Comparison of ENCODE assay signal across 20 cellular contexts in the genomic region with DNA sequence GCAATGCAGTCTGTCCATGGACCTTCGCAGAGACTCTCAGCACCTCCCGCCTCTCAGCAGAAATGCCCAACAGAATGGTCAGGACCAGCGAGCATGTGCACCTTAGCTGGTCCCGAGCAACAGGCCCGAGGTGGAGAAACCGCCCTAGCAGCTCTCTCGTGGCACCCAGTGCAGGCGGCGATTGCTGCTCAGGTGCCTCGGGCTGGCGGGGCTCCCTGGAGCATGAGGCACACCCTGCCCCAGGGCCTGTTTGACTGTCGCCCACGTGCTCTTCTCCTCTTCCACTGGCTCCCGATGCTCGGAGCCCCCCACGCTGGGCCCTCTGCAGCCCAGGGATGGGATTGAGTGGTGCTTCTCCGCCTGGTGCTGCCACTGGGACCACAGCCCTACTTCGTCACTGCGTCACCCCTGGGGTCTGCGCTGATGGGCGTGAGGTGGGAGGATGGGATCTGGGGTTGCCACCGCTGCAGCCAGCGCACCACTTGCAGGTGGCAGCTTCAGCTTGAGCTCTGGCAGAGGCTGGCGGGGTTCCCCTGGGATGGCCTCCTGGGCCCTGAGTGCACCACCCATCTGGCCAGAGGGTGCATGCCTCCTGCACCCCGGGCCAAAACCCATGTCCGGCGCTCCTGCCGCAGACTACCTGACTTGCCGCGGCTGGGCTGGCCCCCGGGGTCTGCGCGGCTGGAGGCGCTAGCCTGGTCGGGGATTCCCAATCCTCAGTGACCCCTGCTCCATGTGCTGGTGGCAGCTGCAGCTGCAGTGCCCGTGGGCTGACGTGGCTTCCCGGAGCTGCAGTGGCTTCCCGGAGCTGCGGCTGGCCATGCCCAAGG.
DNase-seq lines count a peak whose midpoint lies in the region; ATAC-seq and TF ChIP-seq lines count a peak whose summit lies in the region.
"Had no signal": no experiment of that assay in that cellular context is flagged by ENCODE, and none has a peak within 500 bp of the region (broad histone marks: within the 10 kb centered on the region; RNA-seq: fewer than 3 reads in every experiment).

No MANE protein-coding gene starts in this region.

- H3K4ac ChIP-seq in H9 (ENCODE audit: low read depth, low read length): no peak overlapping the region

- H3K27ac ChIP-seq in H9 (ENCODE audit: insufficient read length, low read depth, low read length) (no peak overlapping the region), right cardiac atrium (ENCODE audit: low read length) (no peak overlapping the region)
- H3K27ac ChIP-seq: heart left ventricle had no signal

- H4K8ac ChIP-seq in H9 (replicated peaks; ENCODE audit: insufficient read length, low read depth, low read length): no peak overlapping the region

- peaks cover 40 to 92% (median 77%) of the 10 kb centered on the region in 7 donors for H3K9me3 Mint-ChIP-seq in CD14-positive monocyte
- peaks cover 95 to 96% of the 10 kb centered on the region in 2 experiments for H3K9me3 Mint-ChIP-seq in H9

- H2AFZ ChIP-seq in H9 (ENCODE audit: low read length): no peak overlapping the region

- no peaks in the 10 kb centered on the region for H3K4me1 ChIP-seq in H9 (ENCODE audit: insufficient read depth, low read length)
- no peaks in the 10 kb centered on the region for H3K4me1 ChIP-seq in right cardiac atrium (ENCODE audit: control insufficient read depth, insufficient read depth, low read length)
- H3K4me1 ChIP-seq: heart left ventricle had no signal

- H3K4me2 ChIP-seq in H9 (ENCODE audit: insufficient read depth, insufficient read length, low read length): no peak overlapping the region

- no peak overlapping the region for H2AK5ac ChIP-seq in H9 (ENCODE audit: insufficient read length, low read length)

- H2BK12ac ChIP-seq in H9 (ENCODE audit: insufficient read length, low read depth, low read length): no peak overlapping the region

- ATAC-seq in right cardiac atrium: peak in 1 of 2 donors; percentile 62
- no peak for ATAC-seq in GM19397 (IDR thresholded peaks at IDR 0.05; ENCODE audit: unreplicated experiment)
- ATAC-seq: activated T-helper 17 cell treated with anti-CD3 and anti-CD28 coated beads, Interleukin-2, amount 50 U/mL, for 72 hours; natural killer cell treated with Interleukin-12 subunit alpha and Interleukin-12 subunit beta and Interleukin-15 and Interleukin-18, amount 100 ng/mL, for 72 hours had no signal

- H3K9me3 ChIP-seq in H9 (ENCODE audit: control insufficient read depth, low read depth, low read length) (peaks cover 32% of the 10 kb centered on the region), right cardiac atrium (ENCODE audit: control insufficient read depth, low read length) (no peaks in the 10 kb centered on the region)

- no peak overlapping the region for H2BK120ac ChIP-seq in H9 (ENCODE audit: low read depth, low read length, poor library complexity, severe bottlenecking)

- intact Hi-C loops in CD14-positive monocyte (cut with micrococcal nuclease): no loop called here
- intact Hi-C loops in right cardiac atrium (cut with DNase I): no loop called here
- intact Hi-C loops in posterior cingulate gyrus (cut with DNase I): no loop called here

- no peak overlapping the region for H2BK20ac ChIP-seq in H9 (ENCODE audit: low read depth, low read length, poor library complexity, severe bottlenecking)

- TF ChIP-seq CTCF in CD14-positive monocyte (IDR thresholded peaks at IDR 0.05) (no peak), H9 (conservative IDR thresholded peaks at IDR 0.05) (no peak), foreskin fibroblast (IDR thresholded peaks at IDR 0.05; ENCODE audit: low read depth, low read length) (no peak)

- H3K4me3 ChIP-seq in right cardiac atrium (ENCODE audit: low read length) (no peak overlapping the region), foreskin fibroblast (ENCODE audit: low read depth in 1 of 2, low read length in 2 of 2) (no peak overlapping the region)
- H3K4me3 ChIP-seq: heart left ventricle had no signal

- H3K27ac Mint-ChIP-seq in CD14-positive monocyte: no peak overlapping the region
- H3K27ac Mint-ChIP-seq in H9: no peak overlapping the region
- H3K27ac Mint-ChIP-seq: activated B cell treated with CpG ODN at 0.5 μM for 24 hours; activated T-helper 17 cell treated with anti-CD3 and anti-CD28 coated beads, Interleukin-2, amount 50 U/mL, for 72 hours; CD8-positive, alpha-beta memory T cell; memory B cell; natural killer cell treated with Interleukin-12 subunit alpha and Interleukin-12 subunit beta and Interleukin-15 and Interleukin-18, amount 100 ng/mL, for 72 hours; T-helper 2 cell treated with Interferon-gamma antibody and Interleukin-4, amounts not matched to agents 5 μg/mL and 100 μg/mL, for 36 hours; type B pancreatic cell had no signal

- H3K79me1 ChIP-seq in H9 (ENCODE audit: insufficient read depth, low read depth, low read length, poor library complexity, severe bottlenecking): no peaks in the 10 kb centered on the region

- H3K9ac ChIP-seq in H9 (ENCODE audit: extremely low read depth, insufficient read length, low read length): no peak overlapping the region

- no CpG with 5 or more reads among the region's 40 CpGs for WGBS in H9 (ENCODE audit: extremely low coverage, insufficient read length, low lambda C conversion rate)
- 93% methylated on average over 40 of the region's 40 CpGs for WGBS in right cardiac atrium

- H3K4me1 Mint-ChIP-seq in CD14-positive monocyte (no peaks in the 10 kb centered on the region), H9 (no peaks in the 10 kb centered on the region)
- H3K4me1 Mint-ChIP-seq: activated B cell treated with CpG ODN at 0.5 μM for 24 hours; activated T-helper 17 cell treated with anti-CD3 and anti-CD28 coated beads, Interleukin-2, amount 50 U/mL, for 72 hours; CD8-positive, alpha-beta memory T cell; memory B cell had no signal

- no peak overlapping the region for H2BK5ac ChIP-seq in H9 (ENCODE audit: insufficient read length, low read length)

- no peak overlapping the region for H4K91ac ChIP-seq in H9 (ENCODE audit: insufficient read length, low read depth, low read length)

- H3K14ac ChIP-seq in H9 (ENCODE audit: insufficient read depth, low read length): no peak overlapping the region

- peaks cover 0 to 2% (median 0%) of the 10 kb centered on the region in 3 donors for H3K27me3 Mint-ChIP-seq in CD14-positive monocyte (ENCODE audit: low read depth in 3 of 3)
- peaks cover 98% of the 10 kb centered on the region for H3K27me3 Mint-ChIP-seq in H9 (ENCODE audit: low read depth)
- H3K27me3 Mint-ChIP-seq: activated B cell treated with CpG ODN at 0.5 μM for 24 hours; activated T-helper 17 cell treated with anti-CD3 and anti-CD28 coated beads, Interleukin-2, amount 50 U/mL, for 72 hours; memory B cell; natural killer cell treated with Interleukin-12 subunit alpha and Interleukin-12 subunit beta and Interleukin-15 and Interleukin-18, amount 100 ng/mL, for 72 hours; type B pancreatic cell had no signal

- no peaks in the 10 kb centered on the region for H3K79me2 ChIP-seq in H9 (ENCODE audit: insufficient read depth, low read length)

- H3K18ac ChIP-seq in H9 (ENCODE audit: insufficient read length, low read depth, low read length): no peak overlapping the region

- H4K5ac ChIP-seq in H9 (ENCODE audit: insufficient read length, low read depth, low read length): no peak overlapping the region

- no peaks in the 10 kb centered on the region for H4K20me1 ChIP-seq in H9 (ENCODE audit: control insufficient read depth, insufficient read depth, insufficient read length)

- H3K23me2 ChIP-seq in H9 (ENCODE audit: insufficient read length, low read depth, low read length, poor library complexity, severe bottlenecking): no peaks in the 10 kb centered on the region

- H3T11ph ChIP-seq in H9 (ENCODE audit: low read length): no peak overlapping the region

- H3K27me3 ChIP-seq in H9 (ENCODE audit: insufficient read depth, low read length): peaks cover 16% of the 10 kb centered on the region; the same call in 1 of the 2 replicates
- no peaks in the 10 kb centered on the region for H3K27me3 ChIP-seq in right cardiac atrium (ENCODE audit: control insufficient read depth, insufficient read depth)
- H3K27me3 ChIP-seq: heart left ventricle had no signal

- H2BK15ac ChIP-seq in H9 (ENCODE audit: low read depth, low read length): no peak overlapping the region

- peak; percentile 52 for DNase-seq in CD14-positive monocyte (ENCODE audit: low spot score)
- peak; percentile 24 for DNase-seq in H9
- peak; percentile 5 to 49 (median 47) for DNase-seq in right cardiac atrium
- DNase-seq in posterior cingulate gyrus: peak in 6 of 10 donors; percentile 6 to 88 (median 52)
- DNase-seq in activated gamma-delta T cell (lab: John Stamatoyannopoulos, UW): no peak
- no peak for DNase-seq in foreskin fibroblast
- DNase-seq in ecto neural progenitor cell (ENCODE audit: low spot score): no peak
- DNase-seq: activated B cell treated with CpG ODN at 0.5 μM for 24 hours; DMS79 treated with DMSO at 0.1 percent for 48 hours; KBM-7; NCI-H1105 treated with DMSO at 0.1 percent for 48 hours; stimulated activated naive CD4-positive, alpha-beta T cell had no signal

- H3K36me3 Mint-ChIP-seq in CD14-positive monocyte (no peaks in the 10 kb centered on the region), H9 (ENCODE audit: insufficient read depth in 1 of 3, low read depth in 3 of 3) (peaks cover 22 to 43% (median 29%) of the 10 kb centered on the region in 3 experiments)

- H3K56ac ChIP-seq in H9 (ENCODE audit: insufficient read length, low read depth, low read length): no peak overlapping the region

- H3K23ac ChIP-seq in H9 (ENCODE audit: insufficient read length, low read depth, low read length): no peak overlapping the region

- H3K4me3 Mint-ChIP-seq in CD14-positive monocyte (no peak overlapping the region), H9 (no peak overlapping the region)
- H3K4me3 Mint-ChIP-seq: activated B cell treated with CpG ODN at 0.5 μM for 24 hours; activated T-helper 17 cell treated with anti-CD3 and anti-CD28 coated beads, Interleukin-2, amount 50 U/mL, for 72 hours; CD8-positive, alpha-beta memory T cell; memory B cell; natural killer cell treated with Interleukin-12 subunit alpha and Interleukin-12 subunit beta and Interleukin-15 and Interleukin-18, amount 100 ng/mL, for 72 hours; T-helper 2 cell treated with Interferon-gamma antibody and Interleukin-4, amounts not matched to agents 5 μg/mL and 100 μg/mL, for 36 hours; type B pancreatic cell had no signal

Comparison
In these comparisons a context has a peak if more than half of its experiments do, and no peak if none do; other contexts are left out.
1. DNase-seq: peak in CD14-positive monocyte (single experiment), H9 (single experiment), right cardiac atrium (3 of 3) and posterior cingulate gyrus (6 of 10); none in activated gamma-delta T cell (single experiment), foreskin fibroblast (0 of 2) and ecto neural progenitor cell (single experiment).